In the genomic region with DNA sequence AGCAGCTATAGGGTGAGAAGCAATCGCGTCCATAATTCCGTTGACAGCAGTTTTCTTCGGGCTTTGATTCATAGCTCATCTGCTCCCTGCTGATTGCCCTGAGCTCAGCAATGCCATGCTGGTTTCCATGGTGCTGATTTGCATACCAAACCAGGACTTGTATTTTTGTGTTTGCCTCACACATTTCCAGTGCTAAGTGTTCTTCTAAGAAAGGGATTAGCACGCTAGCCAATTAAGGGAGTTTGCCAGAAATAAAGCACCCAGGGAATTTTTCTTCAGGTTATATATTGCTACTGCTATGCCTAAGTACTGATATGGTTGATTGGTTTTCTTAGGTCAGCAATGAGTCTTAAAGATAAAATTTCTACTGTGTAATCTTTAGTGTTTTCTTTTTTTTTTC, we compare ENCODE assay signal across 14 cellular contexts.
A peak's percentile ranks its signal among the peaks of the same experiment; 100 is the strongest.
DNase-seq lines count a peak whose midpoint lies in the region; ATAC-seq and TF ChIP-seq lines count a peak whose summit lies in the region.
"Had no signal": no experiment of that assay in that cellular context is flagged by ENCODE, and none has a peak within 500 bp of the region (broad histone marks: within the 10 kb centered on the region; RNA-seq: fewer than 3 reads in every experiment).

No MANE protein-coding gene starts in this region.

- H3K27me3 Mint-ChIP-seq in activated naive CD8-positive, alpha-beta T cell treated with anti-CD3 and anti-CD28 coated beads for 36 hours: no peaks in the 10 kb centered on the region
- H3K27me3 Mint-ChIP-seq in naive thymus-derived CD8-positive, alpha-beta T cell: peaks cover 0 to 2% (median 0%) of the 10 kb centered on the region in 5 donors
- H3K27me3 Mint-ChIP-seq: activated CD4-positive, alpha-beta T cell treated with anti-CD3 and anti-CD28 coated beads, Interleukin-2, amount 10 ng/mL, durations not matched to agents 7 days and 5 days; B cell had no signal

- H3K4me3 Mint-ChIP-seq in activated naive CD8-positive, alpha-beta T cell treated with anti-CD3 and anti-CD28 coated beads for 36 hours: no peak overlapping the region
- H3K4me3 Mint-ChIP-seq in naive thymus-derived CD8-positive, alpha-beta T cell: no peak overlapping the region
- H3K4me3 Mint-ChIP-seq: activated CD4-positive, alpha-beta T cell treated with anti-CD3 and anti-CD28 coated beads, Interleukin-2, amount 10 ng/mL, durations not matched to agents 7 days and 5 days; B cell; HFFc6; immature natural killer cell had no signal

- H3K36me3 Mint-ChIP-seq in activated naive CD8-positive, alpha-beta T cell treated with anti-CD3 and anti-CD28 coated beads for 36 hours: no peaks in the 10 kb centered on the region
- no peaks in the 10 kb centered on the region for H3K36me3 Mint-ChIP-seq in naive thymus-derived CD8-positive, alpha-beta T cell
- H3K36me3 Mint-ChIP-seq: immature natural killer cell had no signal

- no peak overlapping the region for H3K27ac Mint-ChIP-seq in activated naive CD8-positive, alpha-beta T cell treated with anti-CD3 and anti-CD28 coated beads for 36 hours
- no peak overlapping the region for H3K27ac Mint-ChIP-seq in naive thymus-derived CD8-positive, alpha-beta T cell
- H3K27ac Mint-ChIP-seq: activated CD4-positive, alpha-beta T cell treated with anti-CD3 and anti-CD28 coated beads, Interleukin-2, amount 10 ng/mL, durations not matched to agents 7 days and 5 days; B cell; HFFc6; immature natural killer cell had no signal

- TF ChIP-seq CTCF in AG04449 (IDR thresholded peaks at IDR 0.05; ENCODE audit: insufficient read depth, low read length, missing control alignments): no peak

- DNase-seq in AG04449 (ENCODE audit: low read depth, low spot score) (peak; percentile 14), NAMALWA (ENCODE audit: low spot score) (peak; percentile 6), brain pericyte (ENCODE audit: low read depth, low spot score) (peak; percentile 13), kidney tubule cell (ENCODE audit: low spot score) (peak; percentile 56)
- DNase-seq in activated naive CD8-positive, alpha-beta T cell treated with anti-CD3 and anti-CD28 coated beads for 36 hours: no peak
- DNase-seq in naive thymus-derived CD8-positive, alpha-beta T cell: no peak
- DNase-seq: activated CD4-positive, alpha-beta T cell treated with anti-CD3 and anti-CD28 coated beads, Interleukin-2, amount 10 ng/mL, durations not matched to agents 7 days and 5 days; activated naive CD4-positive, alpha-beta T cell treated with Interleukin-2 at 50 U/mL for 16 hours; HFFc6; immature natural killer cell; stimulated activated CD4-positive, alpha-beta T cell treated with anti-CD3 and anti-CD28 coated beads, Interleukin-4, amount 100 ng/mL, for 1 hour had no signal

- POLR2A ChIA-PET in AG04449 (lab: Yijun Ruan, JAX): no interaction called here
- POLR2A ChIA-PET in naive thymus-derived CD8-positive, alpha-beta T cell (lab: Charles Lee): no interaction called here

- no peak overlapping the region for H3K4me3 ChIP-seq in AG04449 (ENCODE audit: low read depth, low read length)

- no peaks in the 10 kb centered on the region for H3K4me1 Mint-ChIP-seq in activated naive CD8-positive, alpha-beta T cell treated with anti-CD3 and anti-CD28 coated beads for 36 hours
- peaks cover 0 to 12% (median 7%) of the 10 kb centered on the region in 4 donors for H3K4me1 Mint-ChIP-seq in naive thymus-derived CD8-positive, alpha-beta T cell
- H3K4me1 Mint-ChIP-seq: B cell had no signal

- no peaks in the 10 kb centered on the region for H3K9me3 Mint-ChIP-seq in activated naive CD8-positive, alpha-beta T cell treated with anti-CD3 and anti-CD28 coated beads for 36 hours
- H3K9me3 Mint-ChIP-seq in naive thymus-derived CD8-positive, alpha-beta T cell: no peaks in the 10 kb centered on the region
- H3K9me3 Mint-ChIP-seq: activated CD4-positive, alpha-beta T cell treated with anti-CD3 and anti-CD28 coated beads, Interleukin-2, amount 10 ng/mL, durations not matched to agents 7 days and 5 days; HFFc6; immature natural killer cell had no signal

- CTCF ChIA-PET in AG04449 (lab: Yijun Ruan, JAX): interaction anchor here (0.7 to 1.4 kb wide), 2 partner anchors 16 to 17 kb away, joined by 3 to 4 read pairs; no protein-coding TSS in a partner anchor

- ATAC-seq in HG03432 (IDR thresholded peaks at IDR 0.05; ENCODE audit: unreplicated experiment) (no peak), HG03097 (IDR thresholded peaks at IDR 0.05; ENCODE audit: low FRiP score, unreplicated experiment) (no peak)
- ATAC-seq in naive thymus-derived CD8-positive, alpha-beta T cell: no peak

Comparison
In these comparisons a context has a peak if more than half of its experiments do, and no peak if none do; other contexts are left out.
1. DNase-seq: peak in AG04449 (single experiment), NAMALWA (single experiment), brain pericyte (single experiment) and kidney tubule cell (single experiment); none in activated naive CD8-positive, alpha-beta T cell treated with anti-CD3 and anti-CD28 coated beads for 36 hours (single experiment) and naive thymus-derived CD8-positive, alpha-beta T cell (0 of 10).